8 cellular contexts compared by ENCODE assay signal in genomic region chr7:133742709-133743538, GRCh38.
DNase-seq lines count a peak whose midpoint lies in the region; ATAC-seq and TF ChIP-seq lines count a peak whose summit lies in the region.

No MANE protein-coding gene starts in this region.

- DNase-seq in ACHN (peak; percentile 30), GM23248 (peak; percentile 57), RPMI8226 (peak; percentile 14), globus pallidus (ENCODE audit: low spot score) (peak; percentile 10), hippocampal formation (lab: John Stamatoyannopoulos, UW) (no peak), omental fat pad (ENCODE audit: low spot score) (no peak), OCI-M2 (lab: John Stamatoyannopoulos, UW; ENCODE audit: unreplicated experiment) (no peak)

- H3K9me2 ChIP-seq in GM23248 (ENCODE audit: insufficient read depth) = no peaks in the 10 kb centered on the region

- H3K79me2 ChIP-seq in GM23248 (ENCODE audit: insufficient read depth) = no peaks in the 10 kb centered on the region

- H3K27ac ChIP-seq in GM23248 = no peak overlapping the region

- 76 to 77% methylated on average over 6 of the region's 6 CpGs for WGBS in GM23248 (ENCODE audit: low coverage in 1 of 2, low lambda C conversion rate in 2 of 2, missing lambda C conversion rate in 2 of 2), 2 experiments

- in situ Hi-C loops in ACHN (cut with HindIII; ENCODE audit: low pct_ligation_motif_present, low pct_unique_long_range_greater_than_20kb, low sequenced_read_pairs) (no loop called here), GM23248 (cut with MboI) (no loop called here)

- H3K4me3 ChIP-seq in GM23248 = no peak overlapping the region

- no peaks in the 10 kb centered on the region for H3F3A ChIP-seq in GM23248 (ENCODE audit: insufficient read depth)

- no peaks in the 10 kb centered on the region for H4K20me1 ChIP-seq in GM23248 (ENCODE audit: insufficient read depth)

- 0 out of 2 replicates have a peak overlapping the region, but pooled peaks have one; percentile 12 for H2AFZ ChIP-seq in GM23248

- no peaks in the 10 kb centered on the region for H3K4me1 ChIP-seq in GM23248 (ENCODE audit: insufficient read depth)

- no peak overlapping the region for H3K9ac ChIP-seq in GM23248

- ATAC-seq in HG02798 (IDR thresholded peaks at IDR 0.05; ENCODE audit: poor library complexity, unreplicated experiment) (no peak), omental fat pad (ENCODE audit: low FRiP score) (no peak)

- H3K9me3 ChIP-seq in GM23248 (ENCODE audit: low read depth) = no peaks in the 10 kb centered on the region

- TF ChIP-seq CTCF in omental fat pad (IDR thresholded peaks at IDR 0.05) = no peak

- no peaks in the 10 kb centered on the region for H3K27me3 ChIP-seq in GM23248 (replicated peaks; ENCODE audit: insufficient read depth)

- H3K36me3 ChIP-seq in GM23248 (ENCODE audit: low read depth) = no peaks in the 10 kb centered on the region

- no peak overlapping the region for H3K4me2 ChIP-seq in GM23248 (ENCODE audit: unreplicated experiment)

Comparison
In these comparisons a context has a peak if more than half of its experiments do, and no peak if none do; other contexts are left out.
1. DNase-seq: peak in ACHN (single experiment), GM23248 (single experiment), RPMI8226 (single experiment) and globus pallidus (single experiment); none in hippocampal formation (0 of 2), omental fat pad (single experiment) and OCI-M2 (single experiment).